9 cellular contexts compared by ENCODE assay signal in the genomic region with DNA sequence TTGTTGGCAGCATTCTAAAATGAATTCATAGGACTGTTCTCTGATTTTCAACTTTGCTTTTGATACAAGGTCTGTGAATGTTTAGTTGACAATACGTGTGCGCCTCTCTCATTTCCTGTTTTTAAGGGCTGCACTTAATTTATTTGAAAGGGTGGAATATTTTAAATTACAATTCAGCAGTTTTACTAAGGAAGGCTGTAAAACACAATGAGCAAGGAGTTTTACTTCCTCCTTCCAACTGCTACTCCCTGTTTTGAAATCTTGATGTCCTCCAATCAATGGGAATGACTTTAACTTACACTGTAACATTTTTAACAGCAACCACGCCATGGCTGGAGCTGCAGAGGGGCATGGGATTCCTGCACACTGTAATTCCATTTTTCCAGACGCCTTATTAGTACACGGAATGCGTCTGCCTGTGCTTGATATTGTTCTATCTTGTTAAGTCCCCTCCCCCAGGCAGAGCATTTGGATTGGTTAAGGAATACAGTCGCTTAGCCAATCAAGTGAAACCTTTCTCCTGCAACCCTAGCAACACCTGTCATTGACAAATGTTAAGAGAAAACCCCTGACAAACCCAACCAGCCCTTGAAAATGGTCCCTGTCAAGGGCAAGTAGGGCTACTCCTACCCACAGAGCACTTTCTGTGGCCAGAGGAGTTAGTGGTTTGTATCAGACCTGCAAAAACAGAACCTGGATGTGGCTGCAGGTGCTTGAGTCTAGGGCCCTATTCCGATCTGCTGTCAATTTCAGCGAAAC. TPM values are rescaled to one million over a fixed set of nuclear protein-coding genes. Genes with fewer than 3 reads are reported as not detected.
DNase-seq lines count a peak whose midpoint lies in the region; ATAC-seq and TF ChIP-seq lines count a peak whose summit lies in the region.
"Had no signal": no experiment of that assay in that cellular context is flagged by ENCODE, and none has a peak within 500 bp of the region (broad histone marks: within the 10 kb centered on the region; RNA-seq: fewer than 3 reads in every experiment).

No MANE protein-coding gene starts in this region.

- peaks cover 8% of the 10 kb centered on the region for H3K4me1 Mint-ChIP-seq in activated naive CD4-positive, alpha-beta T cell treated with anti-CD3 and anti-CD28 coated beads, Interleukin-2, amount 10 ng/mL, durations not matched to agents 7 days and 5 days
- peaks cover 11 to 14% of the 10 kb centered on the region in 2 donors for H3K4me1 Mint-ChIP-seq in immature natural killer cell
- no peaks in the 10 kb centered on the region for H3K4me1 Mint-ChIP-seq in Caco-2 (ENCODE audit: low read depth, unreplicated experiment)

- ATAC-seq in activated naive CD4-positive, alpha-beta T cell treated with anti-CD3 and anti-CD28 coated beads, Interleukin-2, amount 50 U/mL, for 72 hours: peak; percentile 86 to 92
- peak; percentile 99 for ATAC-seq in HG03045 (IDR thresholded peaks at IDR 0.05; ENCODE audit: unreplicated experiment)

- CTCF ChIA-PET in activated naive CD4-positive, alpha-beta T cell treated with anti-CD3 and anti-CD28 coated beads, Interleukin-2, amount 10 ng/mL, durations not matched to agents 7 days and 5 days (lab: Charles Lee): no interaction called here
- CTCF ChIA-PET in Caco-2 (lab: Charles Lee): no interaction called here

- POLR2A ChIA-PET in Caco-2 (lab: Charles Lee): no interaction called here

- TF ChIP-seq CTCF in Peyer's patch (IDR thresholded peaks at IDR 0.05) (no peak), transverse colon (IDR thresholded peaks at IDR 0.05) (no peak), Caco-2 (IDR thresholded peaks at IDR 0.05; ENCODE audit: insufficient read depth in 1 of 2, low read depth in 1 of 2, low read length in 1 of 2, severe bottlenecking in 1 of 2, unreplicated experiment in 1 of 2) (no peak)

- in situ Hi-C loops in transverse colon (cut with MboI; ENCODE audit: low pct_ligation_motif_present in 1 of 4, low pct_unique_long_range_greater_than_20kb in 1 of 4, low sequenced_read_pairs in 3 of 4): loop anchor here in 2 of 4 donors (10.0 kb wide), 1 partner anchor 155 kb away; a partner anchor contains a TSS

- no peak overlapping the region for H3K4me3 Mint-ChIP-seq in activated naive CD4-positive, alpha-beta T cell treated with anti-CD3 and anti-CD28 coated beads, Interleukin-2, amount 10 ng/mL, durations not matched to agents 7 days and 5 days
- H3K4me3 Mint-ChIP-seq in immature natural killer cell (peak overlapping the region in 4 of 5 donors; percentile 6 to 45 (median 22)), Caco-2 (ENCODE audit: unreplicated experiment) (no peak overlapping the region)

- peaks cover 3% of the 10 kb centered on the region for H3K27me3 Mint-ChIP-seq in activated naive CD4-positive, alpha-beta T cell treated with anti-CD3 and anti-CD28 coated beads, Interleukin-2, amount 10 ng/mL, durations not matched to agents 7 days and 5 days
- H3K27me3 Mint-ChIP-seq in immature natural killer cell (ENCODE audit: low read depth in 3 of 3) (peaks cover 0 to 17% (median 12%) of the 10 kb centered on the region in 3 donors), Caco-2 (ENCODE audit: insufficient read depth, unreplicated experiment) (no peaks in the 10 kb centered on the region)

- H3K27ac ChIP-seq in Peyer's patch (peak overlapping the region in 3 of 4 donors; percentile 13 to 62 (median 13)), transverse colon (peak overlapping the region; percentile 72 to 82 (median 77))

- WGBS in transverse colon (ENCODE audit: low coverage in 1 of 2), 2 donors: 13 to 30% methylated on average over 4 to 9 of the region's 9 CpGs

- H3K27ac Mint-ChIP-seq in activated naive CD4-positive, alpha-beta T cell treated with anti-CD3 and anti-CD28 coated beads, Interleukin-2, amount 50 U/mL, for 72 hours: no peak overlapping the region
- H3K27ac Mint-ChIP-seq in activated naive CD4-positive, alpha-beta T cell treated with anti-CD3 and anti-CD28 coated beads, Interleukin-2, amount 10 ng/mL, durations not matched to agents 7 days and 5 days: no peak overlapping the region
- peak overlapping the region in 1 of 6 donors; percentile 18 for H3K27ac Mint-ChIP-seq in immature natural killer cell
- H3K27ac Mint-ChIP-seq in Caco-2 (ENCODE audit: unreplicated experiment): no peak overlapping the region

- no peaks in the 10 kb centered on the region for H3K36me3 Mint-ChIP-seq in activated naive CD4-positive, alpha-beta T cell treated with anti-CD3 and anti-CD28 coated beads, Interleukin-2, amount 50 U/mL, for 72 hours
- no peaks in the 10 kb centered on the region for H3K36me3 Mint-ChIP-seq in activated naive CD4-positive, alpha-beta T cell treated with anti-CD3 and anti-CD28 coated beads, Interleukin-2, amount 10 ng/mL, durations not matched to agents 7 days and 5 days
- H3K36me3 Mint-ChIP-seq in immature natural killer cell (no peaks in the 10 kb centered on the region), Caco-2 (ENCODE audit: insufficient read depth, unreplicated experiment) (no peaks in the 10 kb centered on the region)

- no peak for TF ChIP-seq POLR2A in Peyer's patch (IDR thresholded peaks at IDR 0.05)
- TF ChIP-seq POLR2A in transverse colon (IDR thresholded peaks at IDR 0.05): no peak

- H3K9me3 ChIP-seq in Peyer's patch (no peaks in the 10 kb centered on the region), transverse colon (no peaks in the 10 kb centered on the region), Caco-2 (no peaks in the 10 kb centered on the region)

- H3K4me3 ChIP-seq in Peyer's patch (no peak overlapping the region), transverse colon (peak overlapping the region in 1 of 4 donors; percentile 18), Caco-2 (ENCODE audit: low read depth, low read length) (no peak overlapping the region)

- BruUV-seq in Caco-2 (replicated peaks; lab: Mats Ljungman, UMichigan): no TSS peak

- H3K4me1 ChIP-seq in Peyer's patch (peaks cover 0 to 8% (median 0%) of the 10 kb centered on the region in 4 donors), transverse colon (peaks cover 20 to 58% (median 44%) of the 10 kb centered on the region in 4 donors), Caco-2 (no peaks in the 10 kb centered on the region)

- H3K36me3 ChIP-seq in Peyer's patch: no peaks in the 10 kb centered on the region
- no peaks in the 10 kb centered on the region for H3K36me3 ChIP-seq in transverse colon
- H3K36me3 ChIP-seq in Caco-2 (ENCODE audit: control insufficient read depth, insufficient read depth, low read length): no peaks in the 10 kb centered on the region

- no peaks in the 10 kb centered on the region for H3K27me3 ChIP-seq in Peyer's patch
- no peaks in the 10 kb centered on the region for H3K27me3 ChIP-seq in transverse colon
- no peaks in the 10 kb centered on the region for H3K27me3 ChIP-seq in Caco-2 (replicated peaks; ENCODE audit: control insufficient read depth, insufficient read depth, low read length)

- TF ChIP-seq EP300 in transverse colon (IDR thresholded peaks at IDR 0.05; ENCODE audit: low read depth): no peak

- DNase-seq in activated naive CD4-positive, alpha-beta T cell treated with anti-CD3 and anti-CD28 coated beads, Interleukin-2, amount 50 U/mL, for 72 hours (ENCODE audit: low spot score in 2 of 2): no peak
- no peak for DNase-seq in activated naive CD4-positive, alpha-beta T cell treated with anti-CD3 and anti-CD28 coated beads, Interleukin-2, amount 10 ng/mL, durations not matched to agents 7 days and 5 days
- DNase-seq in Peyer's patch: peak in 2 of 3 donors; percentile 50 to 59
- peak; percentile 31 to 58 (median 39) for DNase-seq in immature natural killer cell
- peak; percentile 36 for DNase-seq in transverse colon
- DNase-seq in Caco-2: no peak
- DNase-seq in occipital lobe (lab: John Stamatoyannopoulos, UW): no peak
- DNase-seq: DND-41 had no signal

- no peaks in the 10 kb centered on the region for H3K9me3 Mint-ChIP-seq in activated naive CD4-positive, alpha-beta T cell treated with anti-CD3 and anti-CD28 coated beads, Interleukin-2, amount 50 U/mL, for 72 hours
- no peaks in the 10 kb centered on the region for H3K9me3 Mint-ChIP-seq in activated naive CD4-positive, alpha-beta T cell treated with anti-CD3 and anti-CD28 coated beads, Interleukin-2, amount 10 ng/mL, durations not matched to agents 7 days and 5 days
- H3K9me3 Mint-ChIP-seq in immature natural killer cell (no peaks in the 10 kb centered on the region), Caco-2 (ENCODE audit: unreplicated experiment) (no peaks in the 10 kb centered on the region)

- intact Hi-C loops in transverse colon (cut with DNase I; ENCODE audit: low total_unique reads) (no loop called here), Caco-2 (cut with micrococcal nuclease; ENCODE audit: unreplicated experiment) (no loop called here)

RNA-seq across cellular contexts. Expression of a gene that starts 12.5 kb away (rescaled TPM):
- total RNA-seq in activated naive CD4-positive, alpha-beta T cell treated with anti-CD3 and anti-CD28 coated beads, Interleukin-2, amount 50 U/mL, for 72 hours: 1 to 10 TPM; 5.3 to 6.2 TPM
- total RNA-seq in Peyer's patch (10 to 100 TPM; 13.3 to 19.4 (median 16.0) TPM), transverse colon (10 to 100 TPM in 3 of 4 donors, 1 to 10 TPM in 1; 7.8 to 25.5 (median 21.0) TPM), Caco-2 (2022) (10.0 and 10.7 TPM in 2 replicates), occipital lobe (57.4 TPM)
- polyA plus RNA-seq in immature natural killer cell: under 1 TPM; 0.40 to 0.76 (median 0.43) TPM

Comparison
In these comparisons a context has a peak if more than half of its experiments do, and no peak if none do; other contexts are left out.
1. DNase-seq: peak in Peyer's patch (2 of 3), immature natural killer cell (3 of 3) and transverse colon (single experiment); none in activated naive CD4-positive, alpha-beta T cell treated with anti-CD3 and anti-CD28 coated beads, Interleukin-2, amount 50 U/mL, for 72 hours (0 of 2), activated naive CD4-positive, alpha-beta T cell treated with anti-CD3 and anti-CD28 coated beads, Interleukin-2, amount 10 ng/mL, durations not matched to agents 7 days and 5 days (single experiment), Caco-2 (0 of 2) and occipital lobe (single experiment).
2. H3K4me3 Mint-ChIP-seq: peak in immature natural killer cell (4 of 5); none in activated naive CD4-positive, alpha-beta T cell treated with anti-CD3 and anti-CD28 coated beads, Interleukin-2, amount 10 ng/mL, durations not matched to agents 7 days and 5 days (single experiment) and Caco-2 (single experiment).